Comparison of ENCODE assay signal across 8 cellular contexts in genomic region chr10:114404171-114405010, GRCh38. TPM values are rescaled to one million over a fixed set of nuclear protein-coding genes. Genes with fewer than 3 reads are reported as not detected.
DNase-seq lines count a peak whose midpoint lies in the region; ATAC-seq and TF ChIP-seq lines count a peak whose summit lies in the region.

Gene AFAP1L2, minus strand, starts transcription at chr10:114404502. Its CDS starts 47 bp downstream, at chr10:114404455.

- H3K36me3 ChIP-seq in hepatocyte (replicated peaks; ENCODE audit: insufficient read depth, low read depth) = no peaks in the 10 kb centered on the region
- no peaks in the 10 kb centered on the region for H3K36me3 ChIP-seq in sigmoid colon

- H3K4me3 ChIP-seq in hepatocyte (peak within 1 kb of the TSS; percentile 58), sigmoid colon (peak within 1 kb of the TSS; percentile 46 to 62 (median 53))

- intact Hi-C loops in activated T-helper 1 cell treated with anti-CD3 and anti-CD28 coated beads, Interleukin-12 subunit alpha, Interleukin-12 subunit beta, Interleukin-2, Interleukin-4 antibody, amounts not matched to agents 30 ng/mL and 10 ng/mL and 1 ng/mL, durations not matched to agents 14 hours and 24 hours and 36 hours (cut with micrococcal nuclease) = no loop called here
- intact Hi-C loops in sigmoid colon (cut with DNase I) = loop anchor here (2.0 to 5.0 kb wide), 2 partner anchors 57 to 100 kb away; no protein-coding TSS in a partner anchor
- intact Hi-C loops in posterior vena cava (cut with DNase I) = no loop called here

- TF ChIP-seq CTCF in hepatocyte (IDR thresholded peaks at IDR 0.05; ENCODE audit: poor library complexity) (no peak), sigmoid colon (IDR thresholded peaks at IDR 0.05) (no peak)

- DNase-seq in NCI-H345 (lab: John Stamatoyannopoulos, UW) = peak; percentile 15
- no peak for DNase-seq in NCI-H345 treated with DMSO at 0.1 percent for 48 hours (lab: John Stamatoyannopoulos, UW; ENCODE audit: unreplicated experiment)
- DNase-seq in activated T-helper 1 cell treated with anti-CD3 and anti-CD28 coated beads, Interleukin-12 subunit alpha, Interleukin-12 subunit beta, Interleukin-2, Interleukin-4 antibody, amounts not matched to agents 30 ng/mL and 10 ng/mL and 1 ng/mL, durations not matched to agents 14 hours and 24 hours and 36 hours (ENCODE audit: low spot score) = no peak
- peak; percentile 69 for DNase-seq in hepatocyte (ENCODE audit: low spot score)
- peak; percentile 69 for DNase-seq in sigmoid colon
- no peak for DNase-seq in GM19240 (ENCODE audit: insufficient read length, low spot score)
- no peak for DNase-seq in posterior vena cava (ENCODE audit: low spot score)

- peak within 1 kb of the TSS; percentile 99 for H3K4me2 ChIP-seq in hepatocyte

- H3K27me3 ChIP-seq in hepatocyte = peaks cover 47% of the 10 kb centered on the region
- peaks cover 0 to 13% (median 5%) of the 10 kb centered on the region in 3 donors for H3K27me3 ChIP-seq in sigmoid colon

- no peaks in the 10 kb centered on the region for H3K79me2 ChIP-seq in hepatocyte

- H3K36me3 Mint-ChIP-seq in activated T-helper 1 cell treated with anti-CD3 and anti-CD28 coated beads, Interleukin-12 subunit alpha, Interleukin-12 subunit beta, Interleukin-2, Interleukin-4 antibody, amounts not matched to agents 30 ng/mL and 10 ng/mL and 1 ng/mL, durations not matched to agents 14 hours and 24 hours and 36 hours (ENCODE audit: low read depth) = no peaks in the 10 kb centered on the region

- no peak for TF ChIP-seq POLR2A in sigmoid colon (IDR thresholded peaks at IDR 0.05)

- peak within 1 kb of the TSS; percentile 62 for H3K4me3 Mint-ChIP-seq in activated T-helper 1 cell treated with anti-CD3 and anti-CD28 coated beads, Interleukin-12 subunit alpha, Interleukin-12 subunit beta, Interleukin-2, Interleukin-4 antibody, amounts not matched to agents 30 ng/mL and 10 ng/mL and 1 ng/mL, durations not matched to agents 14 hours and 24 hours and 36 hours

- no peaks in the 10 kb centered on the region for H3K9me3 Mint-ChIP-seq in activated T-helper 1 cell treated with anti-CD3 and anti-CD28 coated beads, Interleukin-12 subunit alpha, Interleukin-12 subunit beta, Interleukin-2, Interleukin-4 antibody, amounts not matched to agents 30 ng/mL and 10 ng/mL and 1 ng/mL, durations not matched to agents 14 hours and 24 hours and 36 hours

- H3K27ac Mint-ChIP-seq in activated T-helper 1 cell treated with anti-CD3 and anti-CD28 coated beads, Interleukin-12 subunit alpha, Interleukin-12 subunit beta, Interleukin-2, Interleukin-4 antibody, amounts not matched to agents 30 ng/mL and 10 ng/mL and 1 ng/mL, durations not matched to agents 14 hours and 24 hours and 36 hours = no peak within 1 kb of the TSS

- WGBS in hepatocyte (ENCODE audit: low lambda C conversion rate, missing lambda C conversion rate) = 4% methylated on average over 35 of the region's 88 CpGs
- WGBS in sigmoid colon, 2 donors = 1 to 2% methylated on average over 88 of the region's 88 CpGs

- no peaks in the 10 kb centered on the region for H4K20me1 ChIP-seq in hepatocyte (ENCODE audit: insufficient read depth, poor library complexity, severe bottlenecking)

- no peaks in the 10 kb centered on the region for H3K9me2 ChIP-seq in hepatocyte (replicated peaks; ENCODE audit: insufficient read depth)

- ATAC-seq in HG02981 (IDR thresholded peaks at IDR 0.05; ENCODE audit: unreplicated experiment) = no peak

- peak within 1 kb of the TSS; percentile 63 for H2AFZ ChIP-seq in hepatocyte

- H3K4me1 Mint-ChIP-seq in activated T-helper 1 cell treated with anti-CD3 and anti-CD28 coated beads, Interleukin-12 subunit alpha, Interleukin-12 subunit beta, Interleukin-2, Interleukin-4 antibody, amounts not matched to agents 30 ng/mL and 10 ng/mL and 1 ng/mL, durations not matched to agents 14 hours and 24 hours and 36 hours (ENCODE audit: low read depth) = peaks cover 7% of the 10 kb centered on the region

- H3K4me1 ChIP-seq in hepatocyte (ENCODE audit: insufficient read depth) (peaks cover 32% of the 10 kb centered on the region), sigmoid colon (peaks cover 0 to 59% (median 48%) of the 10 kb centered on the region in 4 donors)

- peaks cover 55% of the 10 kb centered on the region for H3K27me3 Mint-ChIP-seq in activated T-helper 1 cell treated with anti-CD3 and anti-CD28 coated beads, Interleukin-12 subunit alpha, Interleukin-12 subunit beta, Interleukin-2, Interleukin-4 antibody, amounts not matched to agents 30 ng/mL and 10 ng/mL and 1 ng/mL, durations not matched to agents 14 hours and 24 hours and 36 hours (ENCODE audit: insufficient read depth)

- H3K27ac ChIP-seq in hepatocyte (no peak within 1 kb of the TSS), sigmoid colon (peak within 1 kb of the TSS; percentile 71 to 78 (median 73))

- H3K9me3 ChIP-seq in hepatocyte (ENCODE audit: low read depth) = no peaks in the 10 kb centered on the region
- H3K9me3 ChIP-seq in sigmoid colon = no peaks in the 10 kb centered on the region

- TF ChIP-seq EP300 in sigmoid colon (IDR thresholded peaks at IDR 0.05) = no peak

RNA-seq across cellular contexts. Expression of gene AFAP1L2, which starts in this region (rescaled TPM):
- 3.7 and 4.1 TPM in 2 replicates for total RNA-seq in activated T-helper 1 cell treated with anti-CD3 and anti-CD28 coated beads, Interleukin-12 subunit alpha, Interleukin-12 subunit beta, Interleukin-2, Interleukin-4 antibody, amounts not matched to agents 30 ng/mL and 10 ng/mL and 1 ng/mL, durations not matched to agents 14 hours and 24 hours and 36 hours
- total RNA-seq in hepatocyte (5.5 and 6.1 TPM in 2 replicates), sigmoid colon (10 to 100 TPM in 3 of 4 donors, 1 to 10 TPM in 1; 7.6 to 26.0 (median 19.1) TPM), posterior vena cava (1 to 10 TPM; 4.5 to 7.9 TPM)
- polyA plus RNA-seq in hepatocyte (9.6 and 11.5 TPM in 2 replicates), sigmoid colon (1 to 10 TPM; 2.5 to 7.9 (median 4.8) TPM)

Comparison
In these comparisons a context has a peak if more than half of its experiments do, and no peak if none do; other contexts are left out.
1. DNase-seq: peak in NCI-H345 (single experiment), hepatocyte (single experiment) and sigmoid colon (single experiment); none in NCI-H345 treated with DMSO at 0.1 percent for 48 hours (single experiment), activated T-helper 1 cell treated with anti-CD3 and anti-CD28 coated beads, Interleukin-12 subunit alpha, Interleukin-12 subunit beta, Interleukin-2, Interleukin-4 antibody, amounts not matched to agents 30 ng/mL and 10 ng/mL and 1 ng/mL, durations not matched to agents 14 hours and 24 hours and 36 hours (single experiment), GM19240 (single experiment) and posterior vena cava (single experiment).